3 cellular contexts compared by ENCODE assay signal in genomic region chr14:93008381-93008780, GRCh38.
TF ChIP-seq lines count a peak whose summit lies in the region.

No MANE protein-coding gene starts in this region.

TF ChIP-seq in A549, 52 proteins besides CTCF, POLR2A, EP300 and RAD21 (continued from another document):
- TF ChIP-seq REST (IDR thresholded peaks at IDR 0.05), result no peak
- no peak for TF ChIP-seq TFCP2L1 (CRISPR knock-in tag; IDR thresholded peaks at IDR 0.05)
- TF ChIP-seq KDM1A (IDR thresholded peaks at IDR 0.05; ENCODE audit: low read depth), result no peak
- TF ChIP-seq KDM5A (IDR thresholded peaks at IDR 0.05), result no peak
- no peak for TF ChIP-seq CHD2 (IDR thresholded peaks at IDR 0.05; ENCODE audit: low read length, partially characterized antibody)
- TF ChIP-seq E2F6 (IDR thresholded peaks at IDR 0.05; ENCODE audit: borderline replicate concordance, low read depth), result no peak
- TF ChIP-seq HOXA7 (CRISPR knock-in tag; IDR thresholded peaks at IDR 0.05), result no peak
- TF ChIP-seq ZNF302 (CRISPR knock-in tag; IDR thresholded peaks at IDR 0.05), result no peak
- TF ChIP-seq SMC3 (IDR thresholded peaks at IDR 0.05), result no peak
- TF ChIP-seq CEBPB (IDR thresholded peaks at IDR 0.05), result no peak
- no peak for TF ChIP-seq HDAC2 (IDR thresholded peaks at IDR 0.05)
- TF ChIP-seq HEYL (CRISPR knock-in tag; IDR thresholded peaks at IDR 0.05), result no peak
- TF ChIP-seq CBX2 (IDR thresholded peaks at IDR 0.05; ENCODE audit: borderline replicate concordance, low read depth), result no peak
- TF ChIP-seq FOXS1 (CRISPR knock-in tag; IDR thresholded peaks at IDR 0.05), result no peak
- TF ChIP-seq BCL3 (IDR thresholded peaks at IDR 0.05), result no peak
TF ChIP-seq in A549: peak in this region for 0.

TF ChIP-seq in PFSK-1, 5 proteins besides CTCF, POLR2A, EP300 and RAD21 (continued from another document):
- peak; percentile 29; the same call in 1 of the 2 replicates for TF ChIP-seq SIN3A (IDR thresholded peaks at IDR 0.05; ENCODE audit: borderline replicate concordance, insufficient read depth, low read length)

TF ChIP-seq in HepG2, 621 proteins besides CTCF, POLR2A, EP300 and RAD21 (continued from another document):
- TF ChIP-seq LRRFIP1 (CRISPR knock-in tag; conservative IDR thresholded peaks at IDR 0.05) (no peak), BCL6 (CRISPR knock-in tag; IDR thresholded peaks at IDR 0.05) (no peak), HNF4G (IDR thresholded peaks at IDR 0.05; ENCODE audit: borderline replicate concordance, low read depth, low read length) (no peak), HNF4G (CRISPR knock-in tag; IDR thresholded peaks at IDR 0.05; ENCODE audit: borderline replicate concordance, low read depth) (no peak), ZNF556 (CRISPR knock-in tag; IDR thresholded peaks at IDR 0.05; ENCODE audit: borderline replicate concordance) (no peak), NFKBIZ (CRISPR knock-in tag; IDR thresholded peaks at IDR 0.05) (no peak), ZNF740 (CRISPR knock-in tag; IDR thresholded peaks at IDR 0.05) (no peak), RAD51 (IDR thresholded peaks at IDR 0.05; ENCODE audit: borderline replicate concordance) (no peak)
